8 cellular contexts compared by ENCODE assay signal in genomic region chr1:92961896-92962752, GRCh38. TPM values are rescaled to one million over a fixed set of nuclear protein-coding genes. Genes with fewer than 3 reads are reported as not detected.
A peak's percentile ranks its signal among the peaks of the same experiment; 100 is the strongest.
DNase-seq lines count a peak whose midpoint lies in the region; ATAC-seq and TF ChIP-seq lines count a peak whose summit lies in the region.

No MANE protein-coding gene starts in this region.

- H3K27ac Mint-ChIP-seq in activated T-helper 2 cell treated with anti-CD3 and anti-CD28 coated beads, Interferon-gamma antibody, Interleukin-2, Interleukin-4, amounts not matched to agents 10 μg/mL and 5 μg/mL and 100 μg/mL, durations not matched to agents 14 hours and 24 hours and 36 hours, result no peak overlapping the region

- peak overlapping the region; percentile 100 for H3K27ac ChIP-seq in OCI-LY3 (ENCODE audit: low read length)
- H3K27ac ChIP-seq in foreskin keratinocyte, result peak overlapping the region; percentile 50
- H3K27ac ChIP-seq in parathyroid adenoma, result peak overlapping the region; percentile 89
- peak overlapping the region; percentile 96 for H3K27ac ChIP-seq in vagina

- no peak for DNase-seq in AG04449 (ENCODE audit: low read depth, low spot score)
- DNase-seq in activated T-helper 2 cell treated with anti-CD3 and anti-CD28 coated beads, Interferon-gamma antibody, Interleukin-2, Interleukin-4, amounts not matched to agents 10 μg/mL and 5 μg/mL and 100 μg/mL, durations not matched to agents 14 hours and 24 hours and 36 hours (ENCODE audit: low spot score), result peak; percentile 72
- DNase-seq in foreskin keratinocyte, result peak; percentile 81 to 88
- no peak for DNase-seq in vagina (ENCODE audit: extremely low spot score in 2 of 2)

- H2AFZ ChIP-seq in OCI-LY3 (ENCODE audit: low read depth, low read length) (no peak overlapping the region), parathyroid adenoma (peak overlapping the region; percentile 86)

- H3K27me3 ChIP-seq in OCI-LY3 (ENCODE audit: low read depth, low read length) (no peaks in the 10 kb centered on the region), foreskin keratinocyte (no peaks in the 10 kb centered on the region), parathyroid adenoma (ENCODE audit: control insufficient read depth, insufficient read depth, low read length) (no peaks in the 10 kb centered on the region), vagina (no peaks in the 10 kb centered on the region)

- H3K4me3 ChIP-seq in AG04449 (ENCODE audit: low read depth, low read length) (peak overlapping the region; percentile 79), OCI-LY3 (ENCODE audit: low read length) (peak overlapping the region; percentile 99), parathyroid adenoma (ENCODE audit: low read depth, low read length) (peak overlapping the region; percentile 84), vagina (peak overlapping the region; percentile 79 to 87)

- H3K4me1 ChIP-seq in OCI-LY3 (ENCODE audit: low read length), result peaks cover 36% of the 10 kb centered on the region
- H3K4me1 ChIP-seq in foreskin keratinocyte, result no peaks in the 10 kb centered on the region
- no peaks in the 10 kb centered on the region for H3K4me1 ChIP-seq in parathyroid adenoma
- H3K4me1 ChIP-seq in vagina, result peaks cover 9% of the 10 kb centered on the region

- TF ChIP-seq CTCF in AG04449 (IDR thresholded peaks at IDR 0.05; ENCODE audit: insufficient read depth, low read length, missing control alignments) (no peak), OCI-LY3 (IDR thresholded peaks at IDR 0.05; ENCODE audit: low read depth, low read length) (no peak), foreskin keratinocyte (conservative IDR thresholded peaks at IDR 0.05) (no peak), parathyroid adenoma (IDR thresholded peaks at IDR 0.05) (no peak), vagina (IDR thresholded peaks at IDR 0.05) (no peak)

- H3K79me2 ChIP-seq in OCI-LY3 (ENCODE audit: low read length) (peaks cover 46% of the 10 kb centered on the region), parathyroid adenoma (no peaks in the 10 kb centered on the region)

- no peaks in the 10 kb centered on the region for H3K27me3 Mint-ChIP-seq in activated T-helper 2 cell treated with anti-CD3 and anti-CD28 coated beads, Interferon-gamma antibody, Interleukin-2, Interleukin-4, amounts not matched to agents 10 μg/mL and 5 μg/mL and 100 μg/mL, durations not matched to agents 14 hours and 24 hours and 36 hours (ENCODE audit: low read depth)

- ATAC-seq in GM18861 (IDR thresholded peaks at IDR 0.05; ENCODE audit: unreplicated experiment) (peak; percentile 51), HG03060 (IDR thresholded peaks at IDR 0.05; ENCODE audit: low read depth, unreplicated experiment) (peak; percentile 55), foreskin keratinocyte (peak; percentile 76)

- H3K9me3 Mint-ChIP-seq in activated T-helper 2 cell treated with anti-CD3 and anti-CD28 coated beads, Interferon-gamma antibody, Interleukin-2, Interleukin-4, amounts not matched to agents 10 μg/mL and 5 μg/mL and 100 μg/mL, durations not matched to agents 14 hours and 24 hours and 36 hours, result no peaks in the 10 kb centered on the region

- H3K36me3 Mint-ChIP-seq in activated T-helper 2 cell treated with anti-CD3 and anti-CD28 coated beads, Interferon-gamma antibody, Interleukin-2, Interleukin-4, amounts not matched to agents 10 μg/mL and 5 μg/mL and 100 μg/mL, durations not matched to agents 14 hours and 24 hours and 36 hours (ENCODE audit: low read depth), result peaks cover 20% of the 10 kb centered on the region

- peaks cover 14% of the 10 kb centered on the region for H4K20me1 ChIP-seq in OCI-LY3 (ENCODE audit: insufficient read depth, low read length)

- H3K9me3 ChIP-seq in OCI-LY3 (ENCODE audit: insufficient read depth, low read length) (no peaks in the 10 kb centered on the region), parathyroid adenoma (ENCODE audit: control insufficient read depth, low read length) (no peaks in the 10 kb centered on the region), vagina (no peaks in the 10 kb centered on the region)

- H3K4me2 ChIP-seq in OCI-LY3 (ENCODE audit: low read length) (peak overlapping the region; percentile 98), parathyroid adenoma (ENCODE audit: low read length) (peak overlapping the region; percentile 99)

- peak overlapping the region; percentile 98 for H3K9ac ChIP-seq in OCI-LY3 (ENCODE audit: low read length)
- H3K9ac ChIP-seq in parathyroid adenoma, result peak overlapping the region; percentile 61

- CTCF ChIA-PET in AG04449 (lab: Yijun Ruan, JAX), result interaction anchor here (0.7 to 5.5 kb wide), 17 partner anchors 11 to 130 kb away, joined by 3 to 97 read pairs (median 4); partner anchors contain the start of gene RPL5

- POLR2A ChIA-PET in AG04449 (lab: Yijun Ruan, JAX), result interaction anchor here (0.6 to 1.1 kb wide), 4 partner anchors 27 to 609 kb away, joined by 3 to 4 read pairs (median 3); partner anchors contain the start of gene RPL5

- intact Hi-C loops in activated T-helper 2 cell treated with anti-CD3 and anti-CD28 coated beads, Interferon-gamma antibody, Interleukin-2, Interleukin-4, amounts not matched to agents 10 μg/mL and 5 μg/mL and 100 μg/mL, durations not matched to agents 14 hours and 24 hours and 36 hours (cut with micrococcal nuclease), result loop anchor here (1.0 to 10.0 kb wide), 9 partner anchors 15 to 885 kb away; partner anchors contain the start of genes CCDC18, DR1, MTF2 and TMED5
- intact Hi-C loops in vagina (cut with DNase I), result no loop called here

- peaks cover 22% of the 10 kb centered on the region for H3K4me1 Mint-ChIP-seq in activated T-helper 2 cell treated with anti-CD3 and anti-CD28 coated beads, Interferon-gamma antibody, Interleukin-2, Interleukin-4, amounts not matched to agents 10 μg/mL and 5 μg/mL and 100 μg/mL, durations not matched to agents 14 hours and 24 hours and 36 hours (ENCODE audit: low read depth)

- peak in 1 of 2 donors; percentile 11 for TF ChIP-seq POLR2A in vagina (IDR thresholded peaks at IDR 0.05)

- H3K36me3 ChIP-seq in OCI-LY3 (replicated peaks; ENCODE audit: low read depth, low read length) (no peaks in the 10 kb centered on the region), parathyroid adenoma (ENCODE audit: control insufficient read depth, insufficient read depth, low read length) (no peaks in the 10 kb centered on the region), vagina (no peaks in the 10 kb centered on the region)

- no peak overlapping the region for H3K4me3 Mint-ChIP-seq in activated T-helper 2 cell treated with anti-CD3 and anti-CD28 coated beads, Interferon-gamma antibody, Interleukin-2, Interleukin-4, amounts not matched to agents 10 μg/mL and 5 μg/mL and 100 μg/mL, durations not matched to agents 14 hours and 24 hours and 36 hours (ENCODE audit: low read depth)

RNA-seq across cellular contexts. Expression of gene DIPK1A, which starts 0.9 kb away (rescaled TPM):
- total RNA-seq in activated T-helper 2 cell treated with anti-CD3 and anti-CD28 coated beads, Interferon-gamma antibody, Interleukin-2, Interleukin-4, amounts not matched to agents 10 μg/mL and 5 μg/mL and 100 μg/mL, durations not matched to agents 14 hours and 24 hours and 36 hours, result 22.9 and 23.0 TPM in 2 replicates
- total RNA-seq in foreskin keratinocyte (9.9 and 12.3 TPM in 2 replicates), vagina (7.9 TPM)
- 6.1 and 8.3 TPM in 2 replicates for polyA plus RNA-seq in foreskin keratinocyte

Comparison
In these comparisons a context has a peak if more than half of its experiments do, and no peak if none do; other contexts are left out.
1. DNase-seq: peak in activated T-helper 2 cell treated with anti-CD3 and anti-CD28 coated beads, Interferon-gamma antibody, Interleukin-2, Interleukin-4, amounts not matched to agents 10 μg/mL and 5 μg/mL and 100 μg/mL, durations not matched to agents 14 hours and 24 hours and 36 hours (single experiment) and foreskin keratinocyte (2 of 2); none in AG04449 (single experiment) and vagina (0 of 2).
2. H3K27ac ChIP-seq: peak in every context shown above with its lines; median percentile 100 in OCI-LY3; 96 in vagina; 89 in parathyroid adenoma; 50 in foreskin keratinocyte.
3. Peak in every context shown above with its lines, with median percentiles within 50 percentile points of each other: H3K4me3 ChIP-seq and ATAC-seq.